Comparison of ENCODE assay signal across 8 cellular contexts in genomic region chr4:109729155-109729562, GRCh38. TPM values are rescaled to one million over a fixed set of nuclear protein-coding genes. Genes with fewer than 3 reads are reported as not detected.
A peak's percentile ranks its signal among the peaks of the same experiment; 100 is the strongest.
DNase-seq lines count a peak whose midpoint lies in the region; ATAC-seq and TF ChIP-seq lines count a peak whose summit lies in the region.

No MANE protein-coding gene starts in this region.

- intact Hi-C loops in PC-9 (cut with micrococcal nuclease; ENCODE audit: unreplicated experiment) = no loop called here
- intact Hi-C loops in naive thymus-derived CD4-positive, alpha-beta T cell (cut with micrococcal nuclease) = loop anchor here (1.0 to 5.0 kb wide), 4 partner anchors 14 to 1079 kb away; partner anchors contain the start of genes CASP6 (in 2 of the 2) and OSTC (in 1 of the 2)

- BruUV-seq in PC-9 (replicated peaks; lab: Mats Ljungman, UMichigan) = TSS peak; percentile 36

- H3F3A ChIP-seq in PC-9 (ENCODE audit: insufficient read depth, low read depth) = peaks cover 8% of the 10 kb centered on the region; the same call in 1 of the 2 replicates

- no peaks in the 10 kb centered on the region for H4K20me1 ChIP-seq in PC-9 (ENCODE audit: insufficient read depth)

- H3K36me3 ChIP-seq in PC-9 (ENCODE audit: low read depth) (no peaks in the 10 kb centered on the region), endocrine pancreas (ENCODE audit: control insufficient read depth, insufficient read depth, low read length) (no peaks in the 10 kb centered on the region)
- no peaks in the 10 kb centered on the region for H3K36me3 ChIP-seq in naive thymus-derived CD4-positive, alpha-beta T cell (ENCODE audit: control insufficient read depth in 2 of 3, insufficient read depth in 3 of 3, low read length in 3 of 3)

- H3K27ac ChIP-seq in PC-9 = peak overlapping the region; percentile 74
- H3K27ac ChIP-seq in naive thymus-derived CD4-positive, alpha-beta T cell (ENCODE audit: low read depth, low read length) = peak overlapping the region; percentile 78

- CTCF ChIA-PET in PC-9 (lab: Charles Lee) = no interaction called here
- CTCF ChIA-PET in naive thymus-derived CD4-positive, alpha-beta T cell (lab: Charles Lee) = interaction anchor here (0.6 kb wide), 1 partner anchor 170 kb away, joined by 3 read pairs; no protein-coding TSS in a partner anchor

- no peaks in the 10 kb centered on the region for H3K9me3 ChIP-seq in PC-9 (ENCODE audit: insufficient read depth, low read depth)
- H3K9me3 ChIP-seq in endocrine pancreas (ENCODE audit: control insufficient read depth, low read length) = no peaks in the 10 kb centered on the region
- H3K9me3 ChIP-seq in naive thymus-derived CD4-positive, alpha-beta T cell (ENCODE audit: control insufficient read depth in 2 of 3, low read length in 3 of 3) = no peaks in the 10 kb centered on the region

- H3K79me2 ChIP-seq in PC-9 (ENCODE audit: low read depth) = peaks cover 46% of the 10 kb centered on the region

- H3K4me1 ChIP-seq in PC-9 (replicated peaks; ENCODE audit: insufficient read depth) = peaks cover 9% of the 10 kb centered on the region
- H3K4me1 ChIP-seq in endocrine pancreas (ENCODE audit: control insufficient read depth, insufficient read depth, low read length) = no peaks in the 10 kb centered on the region
- peaks cover 10 to 14% of the 10 kb centered on the region in 2 donors for H3K4me1 ChIP-seq in naive thymus-derived CD4-positive, alpha-beta T cell (ENCODE audit: control insufficient read depth in 2 of 2, insufficient read depth in 2 of 2, low read length in 2 of 2)

- peaks cover 15 to 45% (median 35%) of the 10 kb centered on the region in 7 donors for H3K4me1 Mint-ChIP-seq in naive thymus-derived CD4-positive, alpha-beta T cell

- ATAC-seq in naive thymus-derived CD4-positive, alpha-beta T cell = no peak
- no peak for ATAC-seq in HG02610 (IDR thresholded peaks at IDR 0.05; ENCODE audit: unreplicated experiment)

- H3K4me3 ChIP-seq in PC-9 (peak overlapping the region; percentile 78), endocrine pancreas (ENCODE audit: control insufficient read depth, insufficient read depth, low read length) (peak overlapping the region; percentile 96)
- peak overlapping the region; percentile 83 for H3K4me3 ChIP-seq in naive thymus-derived CD4-positive, alpha-beta T cell (ENCODE audit: low read length)

- peak overlapping the region; percentile 70 for H3K9ac ChIP-seq in endocrine pancreas (ENCODE audit: control insufficient read depth, insufficient read depth, low read length)

- POLR2A ChIA-PET in PC-9 (lab: Charles Lee; ENCODE audit: unreplicated experiment) = interaction anchor here (0.8 to 1.3 kb wide), 2 partner anchors 26 to 805 kb away, joined by 3 to 9 read pairs; partner anchors contain the start of gene CASP6
- POLR2A ChIA-PET in naive thymus-derived CD4-positive, alpha-beta T cell (lab: Charles Lee) = interaction anchor here (0.6 to 1.7 kb wide), 4 partner anchors 27 to 296 kb away, joined by 3 to 7 read pairs (median 3); partner anchors contain the start of genes CASP6 and SEC24B

- peaks cover 0 to 4% (median 0%) of the 10 kb centered on the region in 5 donors for H3K27me3 Mint-ChIP-seq in naive thymus-derived CD4-positive, alpha-beta T cell

- H3K9me3 Mint-ChIP-seq in naive thymus-derived CD4-positive, alpha-beta T cell = no peaks in the 10 kb centered on the region

- peak overlapping the region; percentile 96 for H2AFZ ChIP-seq in PC-9

- H3K27ac Mint-ChIP-seq in naive thymus-derived CD4-positive, alpha-beta T cell = peak overlapping the region; percentile 64 to 95 (median 90)

- H3K4me2 ChIP-seq in PC-9 = peak overlapping the region; percentile 98

- TF ChIP-seq CTCF in PC-9 (conservative IDR thresholded peaks at IDR 0.05) = no peak

- peak overlapping the region; percentile 88 to 96 (median 92) for H3K4me3 Mint-ChIP-seq in naive thymus-derived CD4-positive, alpha-beta T cell

- peaks cover 0 to 21% (median 17%) of the 10 kb centered on the region in 5 donors for H3K36me3 Mint-ChIP-seq in naive thymus-derived CD4-positive, alpha-beta T cell

- no peaks in the 10 kb centered on the region for H3K9me2 ChIP-seq in PC-9 (ENCODE audit: insufficient read depth)

- no peaks in the 10 kb centered on the region for H3K27me3 ChIP-seq in PC-9 (ENCODE audit: insufficient read depth, low read depth)
- H3K27me3 ChIP-seq in endocrine pancreas (ENCODE audit: control insufficient read depth, insufficient read depth, low read length) = no peaks in the 10 kb centered on the region
- H3K27me3 ChIP-seq in naive thymus-derived CD4-positive, alpha-beta T cell (ENCODE audit: control insufficient read depth in 2 of 2, insufficient read depth in 2 of 2, low read length in 2 of 2) = no peaks in the 10 kb centered on the region

- peak; percentile 37 for DNase-seq in NOMO-1 treated with DMSO at 0.1 percent for 48 hours (lab: John Stamatoyannopoulos, UW; ENCODE audit: unreplicated experiment)
- no peak for DNase-seq in NOMO-1 treated with dmso at 0.1 percent for 144 hours (lab: John Stamatoyannopoulos, UW; ENCODE audit: unreplicated experiment)
- peak in 1 of 2 experiments; percentile 35 for DNase-seq in PC-9
- DNase-seq in naive thymus-derived CD4-positive, alpha-beta T cell = peak in 1 of 9 donors; percentile 48
- DNase-seq in activated gamma-delta T cell treated with Interleukin-2 at 50 U/mL for 16 hours = no peak
- no peak for DNase-seq in OCI-M2 (lab: John Stamatoyannopoulos, UW; ENCODE audit: unreplicated experiment)

RNA-seq across cellular contexts. Expression of gene PLA2G12A, which starts 0.7 kb away (rescaled TPM):
- 30.8 and 36.3 TPM in 2 replicates for total RNA-seq in PC-9 (2021)
- total RNA-seq in naive thymus-derived CD4-positive, alpha-beta T cell = 10 to 100 TPM; 11.5 to 15.4 (median 14.5) TPM
- polyA plus RNA-seq in naive thymus-derived CD4-positive, alpha-beta T cell = 10 to 100 TPM; 47.8 to 48.4 TPM

RNA-seq across cellular contexts. Expression of gene CASP6, which starts 25.9 kb away (rescaled TPM):
- 22.3 and 22.4 TPM in 2 replicates for total RNA-seq in PC-9 (2021)
- 10 to 100 TPM in 4 of 5 experiments, 1 to 10 TPM in 1; 9.3 to 29.9 (median 23.6) TPM for total RNA-seq in naive thymus-derived CD4-positive, alpha-beta T cell
- 10 to 100 TPM; 63.1 to 85.8 TPM for polyA plus RNA-seq in naive thymus-derived CD4-positive, alpha-beta T cell
